Comparison of ENCODE assay signal across 22 cellular contexts in the genomic region with DNA sequence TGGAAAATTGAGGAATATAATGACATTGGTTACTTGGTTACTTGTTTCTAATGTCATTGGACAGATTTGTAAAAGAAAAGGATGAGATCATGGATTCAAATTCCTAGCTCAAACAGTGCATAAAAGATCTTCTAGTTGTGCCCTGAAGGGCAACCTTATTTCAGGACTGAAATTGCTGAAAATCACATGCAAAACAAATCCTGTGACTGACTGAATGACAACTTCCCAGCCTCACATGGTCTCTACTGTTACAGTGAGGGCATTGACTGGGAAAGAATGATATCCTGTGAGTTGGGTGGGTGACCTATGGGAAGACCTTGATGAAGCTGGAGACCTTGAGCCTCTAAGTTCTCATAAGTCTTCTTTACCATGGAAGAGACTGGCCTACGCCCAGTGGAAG.
"Had no signal": no experiment of that assay in that cellular context is flagged by ENCODE, and none has a peak within 500 bp of the region (broad histone marks: within the 10 kb centered on the region; RNA-seq: fewer than 3 reads in every experiment).

No MANE protein-coding gene starts in this region.

- H3K27me3 ChIP-seq: esophagus squamous epithelium, gastroesophageal sphincter, heart left ventricle, hepatocyte, left lung had no signal

- H3K9me3 Mint-ChIP-seq: effector memory CD8-positive, alpha-beta T cell; endodermal cell; immature natural killer cell; naive B cell; naive thymus-derived CD8-positive, alpha-beta T cell had no signal

- H3K27ac Mint-ChIP-seq: endodermal cell, immature natural killer cell, mesothelial cell of epicardium, naive B cell had no signal

- ATAC-seq: effector memory CD8-positive, alpha-beta T cell; esophagus mucosa; gastroesophageal sphincter; heart left ventricle; left cardiac atrium; left lung; left ventricle myocardium superior; lower lobe of right lung; mucosa of descending colon; naive thymus-derived CD8-positive, alpha-beta T cell had no signal

- H3K27me3 Mint-ChIP-seq: naive B cell; naive thymus-derived CD8-positive, alpha-beta T cell had no signal

- H3K27ac ChIP-seq: coronary artery, hepatocyte, left lung, lower lobe of right lung had no signal

- H3K9me3 ChIP-seq: esophagus squamous epithelium, gastroesophageal sphincter, heart left ventricle, left lung, lower lobe of right lung, mucosa of descending colon had no signal

- H3K4me3 Mint-ChIP-seq: effector memory CD8-positive, alpha-beta T cell; endodermal cell; immature natural killer cell; mesothelial cell of epicardium; naive B cell; naive thymus-derived CD8-positive, alpha-beta T cell had no signal

- H3K36me3 ChIP-seq: esophagus squamous epithelium, gastroesophageal sphincter, heart left ventricle, left lung, lower lobe of right lung had no signal

- H3K4me1 Mint-ChIP-seq: endodermal cell, immature natural killer cell had no signal

- DNase-seq: effector CD8-positive, alpha-beta T cell; effector memory CD8-positive, alpha-beta T cell; erythroblast; esophagus squamous epithelium; foreskin fibroblast; heart left ventricle; hypothalamus; immature natural killer cell; left cardiac atrium; left lung; left ventricle myocardium superior; lower lobe of right lung; mesenchymal stem cell; mucosa of descending colon; naive B cell; naive thymus-derived CD8-positive, alpha-beta T cell had no signal

- H3K36me3 Mint-ChIP-seq: immature natural killer cell; mesothelial cell of epicardium; naive B cell; naive thymus-derived CD8-positive, alpha-beta T cell had no signal

- H3K4me3 ChIP-seq: coronary artery, esophagus squamous epithelium, gastroesophageal sphincter, heart left ventricle, hepatocyte, left lung, lower lobe of right lung, mucosa of descending colon had no signal
